Comparison of ENCODE assay signal across 1 cellular context in the genomic region with DNA sequence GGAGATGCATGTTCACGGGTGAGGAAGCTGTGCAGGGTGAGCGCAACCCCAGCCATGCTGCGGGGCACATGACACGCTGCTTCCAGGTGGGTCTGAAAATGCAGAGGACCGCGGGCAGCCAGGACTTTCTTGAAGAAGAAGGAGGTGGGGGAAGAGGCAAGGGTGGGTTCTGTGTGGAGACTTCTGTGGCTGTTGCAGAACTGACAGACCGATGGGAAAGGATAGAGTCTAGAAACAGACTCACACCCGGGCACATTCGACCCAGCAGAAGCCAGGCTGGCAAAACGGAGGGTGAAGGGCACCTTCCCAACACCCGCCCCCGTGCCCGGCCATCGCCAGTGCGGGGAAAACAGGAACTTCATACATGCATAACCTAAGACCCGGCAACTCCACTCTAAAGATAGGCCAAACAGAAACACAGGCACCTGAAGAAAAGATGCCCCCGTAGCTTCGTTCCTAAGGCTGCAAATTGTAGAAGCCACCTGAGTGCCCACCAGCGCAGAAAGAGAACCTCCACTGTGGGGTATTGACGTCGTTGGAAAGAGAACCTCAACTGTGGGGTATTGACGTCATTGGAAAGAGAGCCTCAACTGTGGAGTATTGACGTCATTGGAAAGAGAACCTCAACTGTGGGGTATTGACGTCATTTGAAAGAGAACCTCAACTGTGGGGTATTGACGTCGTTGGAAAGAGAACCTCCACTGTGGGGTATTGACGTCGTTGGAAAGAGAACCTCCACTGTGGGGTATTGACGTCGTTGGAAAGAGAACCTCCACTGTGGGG.
TF ChIP-seq lines count a peak whose summit lies in the region.

No MANE protein-coding gene starts in this region.

TF ChIP-seq in HepG2, 621 proteins besides CTCF, POLR2A, EP300 and RAD21:
- TF ChIP-seq ATF7 (IDR thresholded peaks at IDR 0.05) (peak; percentile 55), ATF7 (CRISPR knock-in tag; IDR thresholded peaks at IDR 0.05) (no peak), GATA4 (IDR thresholded peaks at IDR 0.05; ENCODE audit: borderline replicate concordance, low read depth) (no peak), ZNF326 (CRISPR knock-in tag; IDR thresholded peaks at IDR 0.05; ENCODE audit: borderline replicate concordance) (no peak), FOXK1 (CRISPR knock-in tag; IDR thresholded peaks at IDR 0.05; ENCODE audit: borderline replicate concordance, low read depth) (no peak), ZNF343 (CRISPR knock-in tag; IDR thresholded peaks at IDR 0.05) (no peak), CREB1 (IDR thresholded peaks at IDR 0.05) (peak; percentile 63), CREB1 (CRISPR knock-in tag; IDR thresholded peaks at IDR 0.05) (no peak), CEBPG (CRISPR knock-in tag; IDR thresholded peaks at IDR 0.05) (no peak), PAWR (CRISPR knock-in tag; IDR thresholded peaks at IDR 0.05; ENCODE audit: borderline replicate concordance) (no peak), ZNF841 (CRISPR knock-in tag; IDR thresholded peaks at IDR 0.05; ENCODE audit: borderline replicate concordance) (no peak), ZNF296 (CRISPR knock-in tag; conservative IDR thresholded peaks at IDR 0.05) (no peak), SIN3A (IDR thresholded peaks at IDR 0.05; ENCODE audit: borderline replicate concordance, low read depth, low read length) (no peak)
- TF ChIP-seq, protein P1, sequence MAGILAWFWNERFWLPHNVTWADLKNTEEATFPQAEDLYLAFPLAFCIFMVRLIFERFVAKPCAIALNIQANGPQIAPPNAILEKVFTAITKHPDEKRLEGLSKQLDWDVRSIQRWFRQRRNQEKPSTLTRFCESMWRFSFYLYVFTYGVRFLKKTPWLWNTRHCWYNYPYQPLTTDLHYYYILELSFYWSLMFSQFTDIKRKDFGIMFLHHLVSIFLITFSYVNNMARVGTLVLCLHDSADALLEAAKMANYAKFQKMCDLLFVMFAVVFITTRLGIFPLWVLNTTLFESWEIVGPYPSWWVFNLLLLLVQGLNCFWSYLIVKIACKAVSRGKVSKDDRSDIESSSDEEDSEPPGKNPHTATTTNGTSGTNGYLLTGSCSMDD (CRISPR knock-in tag; IDR thresholded peaks at IDR 0.05): no peak
